Comparison of ENCODE assay signal across 8 cellular contexts in genomic region chr5:95892784-95893354, GRCh38.
A peak's percentile ranks its signal among the peaks of the same experiment; 100 is the strongest.
DNase-seq lines count a peak whose midpoint lies in the region; ATAC-seq and TF ChIP-seq lines count a peak whose summit lies in the region.

No MANE protein-coding gene starts in this region.

- 92 to 95% methylated on average over 5 of the region's 5 CpGs for WGBS in upper lobe of left lung, 2 donors

- H3K4me3 ChIP-seq in KMS-11 (IDR thresholded peaks at IDR 0.05; ENCODE audit: insufficient read depth, low read depth, low read length) (no peak overlapping the region), upper lobe of left lung (no peak overlapping the region)

- no peaks in the 10 kb centered on the region for H3K79me2 ChIP-seq in KMS-11 (ENCODE audit: insufficient read depth, low read depth)

- H4K20me1 ChIP-seq in KMS-11 (ENCODE audit: insufficient read depth), result no peaks in the 10 kb centered on the region

- no peaks in the 10 kb centered on the region for H3K9me3 Mint-ChIP-seq in CD4-positive, alpha-beta T cell
- H3K9me3 Mint-ChIP-seq in activated CD4-positive, alpha-beta T cell treated with anti-CD3 and anti-CD28 coated beads, Interleukin-2, amount 10 ng/mL, durations not matched to agents 24 days and 14 days, result no peaks in the 10 kb centered on the region
- H3K9me3 Mint-ChIP-seq in activated T-cell treated with anti-CD3 and anti-CD28 coated beads, Interleukin-2, amount 50 U/mL, for 24 hours, result no peaks in the 10 kb centered on the region

- no peaks in the 10 kb centered on the region for H3K27me3 ChIP-seq in CD4-positive, alpha-beta T cell (ENCODE audit: control insufficient read depth, insufficient read depth, low read length)
- H3K27me3 ChIP-seq in KMS-11 (ENCODE audit: insufficient read depth, low read depth) (no peaks in the 10 kb centered on the region), upper lobe of left lung (no peaks in the 10 kb centered on the region)

- H3K9ac ChIP-seq in KMS-11, result no peak overlapping the region

- H3K27me3 Mint-ChIP-seq in CD4-positive, alpha-beta T cell, result no peaks in the 10 kb centered on the region
- H3K27me3 Mint-ChIP-seq in activated CD4-positive, alpha-beta T cell treated with anti-CD3 and anti-CD28 coated beads, Interleukin-2, amount 10 ng/mL, durations not matched to agents 24 days and 14 days, result no peaks in the 10 kb centered on the region
- no peaks in the 10 kb centered on the region for H3K27me3 Mint-ChIP-seq in activated T-cell treated with anti-CD3 and anti-CD28 coated beads, Interleukin-2, amount 50 U/mL, for 24 hours

- H3K4me3 Mint-ChIP-seq in CD4-positive, alpha-beta T cell, result no peak overlapping the region
- H3K4me3 Mint-ChIP-seq in activated CD4-positive, alpha-beta T cell treated with anti-CD3 and anti-CD28 coated beads, Interleukin-2, amount 10 ng/mL, durations not matched to agents 24 days and 14 days, result no peak overlapping the region
- H3K4me3 Mint-ChIP-seq in activated T-cell treated with anti-CD3 and anti-CD28 coated beads, Interleukin-2, amount 50 U/mL, for 24 hours, result no peak overlapping the region

- H3K27ac ChIP-seq in CD4-positive, alpha-beta T cell (ENCODE audit: low read depth, low read length), result no peak overlapping the region
- no peak overlapping the region for H3K27ac ChIP-seq in KMS-11
- no peak overlapping the region for H3K27ac ChIP-seq in upper lobe of left lung

- no peak for TF ChIP-seq POLR2A in upper lobe of left lung (IDR thresholded peaks at IDR 0.05)

- POLR2A ChIA-PET in CD4-positive, alpha-beta T cell (lab: Charles Lee), result no interaction called here

- no peaks in the 10 kb centered on the region for H3K9me3 ChIP-seq in CD4-positive, alpha-beta T cell (ENCODE audit: control insufficient read depth, low read length)
- H3K9me3 ChIP-seq in upper lobe of left lung, result no peaks in the 10 kb centered on the region

- H3K36me3 ChIP-seq in KMS-11 (ENCODE audit: insufficient read depth) (no peaks in the 10 kb centered on the region; the same call in 1 of the 2 replicates), upper lobe of left lung (peaks cover 27 to 92% (median 29%) of the 10 kb centered on the region in 4 donors)

- peak in 2 of 10 experiments; percentile 5 to 12 for DNase-seq in CD4-positive, alpha-beta T cell
- DNase-seq in activated CD4-positive, alpha-beta T cell treated with anti-CD3 and anti-CD28 coated beads, Interleukin-2, amount 10 ng/mL, durations not matched to agents 24 days and 14 days, result peak; percentile 82
- DNase-seq in left cardiac atrium (no peak), upper lobe of left lung (no peak), NCI-H187 treated with DMSO at 0.1 percent for 48 hours (lab: John Stamatoyannopoulos, UW) (no peak)
- DNase-seq in activated T-cell treated with anti-CD3 and anti-CD28 coated beads, Interleukin-2, amount 50 U/mL, for 24 hours, result no peak

- intact Hi-C loops in CD4-positive, alpha-beta T cell (cut with DNase I, micrococcal nuclease), result no loop called here
- intact Hi-C loops in activated CD4-positive, alpha-beta T cell treated with anti-CD3 and anti-CD28 coated beads, Interleukin-2, amount 10 ng/mL, durations not matched to agents 24 days and 14 days (cut with micrococcal nuclease), result loop anchor here (1.0 to 5.0 kb wide), 2 partner anchors 64 to 443 kb away; no protein-coding TSS in a partner anchor
- intact Hi-C loops in left cardiac atrium (cut with DNase I), result no loop called here

- H2AFZ ChIP-seq in KMS-11 (ENCODE audit: low read depth), result no peak overlapping the region

- no peak for TF ChIP-seq EP300 in upper lobe of left lung (IDR thresholded peaks at IDR 0.05)

- no peaks in the 10 kb centered on the region for H3K4me1 Mint-ChIP-seq in CD4-positive, alpha-beta T cell (ENCODE audit: low read depth)
- peaks cover 16% of the 10 kb centered on the region for H3K4me1 Mint-ChIP-seq in activated CD4-positive, alpha-beta T cell treated with anti-CD3 and anti-CD28 coated beads, Interleukin-2, amount 10 ng/mL, durations not matched to agents 24 days and 14 days
- peaks cover 9% of the 10 kb centered on the region for H3K4me1 Mint-ChIP-seq in activated T-cell treated with anti-CD3 and anti-CD28 coated beads, Interleukin-2, amount 50 U/mL, for 24 hours (ENCODE audit: low read depth)

- no peak overlapping the region for H3K27ac Mint-ChIP-seq in CD4-positive, alpha-beta T cell
- H3K27ac Mint-ChIP-seq in activated CD4-positive, alpha-beta T cell treated with anti-CD3 and anti-CD28 coated beads, Interleukin-2, amount 10 ng/mL, durations not matched to agents 24 days and 14 days, result no peak overlapping the region
- no peak overlapping the region for H3K27ac Mint-ChIP-seq in activated T-cell treated with anti-CD3 and anti-CD28 coated beads, Interleukin-2, amount 50 U/mL, for 24 hours

- peak; percentile 44 for ATAC-seq in CD4-positive, alpha-beta T cell (ENCODE audit: poor library complexity)
- ATAC-seq in GM18907 (IDR thresholded peaks at IDR 0.05; ENCODE audit: unreplicated experiment) (peak; percentile 79), left cardiac atrium (peak; percentile 57 to 67), upper lobe of left lung (ENCODE audit: low FRiP score in 2 of 2) (peak in 1 of 2 donors; percentile 63)

- no peak for TF ChIP-seq CTCF in CD4-positive, alpha-beta T cell (IDR thresholded peaks at IDR 0.05)
- TF ChIP-seq CTCF in KMS-11 (conservative IDR thresholded peaks at IDR 0.05; ENCODE audit: low read depth, low read length) (peak; percentile 73), upper lobe of left lung (IDR thresholded peaks at IDR 0.05) (peak in 4 of 6 experiments; percentile 14 to 38 (median 28))

- CTCF ChIA-PET in CD4-positive, alpha-beta T cell (lab: Charles Lee), result interaction anchor here (1.0 kb wide), 1 partner anchor 8 kb away, joined by 3 read pairs; no protein-coding TSS in a partner anchor

- H3K4me2 ChIP-seq in KMS-11, result no peak overlapping the region

- H3K4me1 ChIP-seq in KMS-11 (ENCODE audit: low read depth, poor library complexity, severe bottlenecking) (no peaks in the 10 kb centered on the region), upper lobe of left lung (no peaks in the 10 kb centered on the region)

- peaks cover 41% of the 10 kb centered on the region for H3K36me3 Mint-ChIP-seq in CD4-positive, alpha-beta T cell (ENCODE audit: low read depth)
- peaks cover 44% of the 10 kb centered on the region for H3K36me3 Mint-ChIP-seq in activated CD4-positive, alpha-beta T cell treated with anti-CD3 and anti-CD28 coated beads, Interleukin-2, amount 10 ng/mL, durations not matched to agents 24 days and 14 days (ENCODE audit: low read depth)
- H3K36me3 Mint-ChIP-seq in activated T-cell treated with anti-CD3 and anti-CD28 coated beads, Interleukin-2, amount 50 U/mL, for 24 hours (ENCODE audit: low read depth), result peaks cover 92% of the 10 kb centered on the region
